Comparison of ENCODE assay signal across 33 cellular contexts in the genomic region with DNA sequence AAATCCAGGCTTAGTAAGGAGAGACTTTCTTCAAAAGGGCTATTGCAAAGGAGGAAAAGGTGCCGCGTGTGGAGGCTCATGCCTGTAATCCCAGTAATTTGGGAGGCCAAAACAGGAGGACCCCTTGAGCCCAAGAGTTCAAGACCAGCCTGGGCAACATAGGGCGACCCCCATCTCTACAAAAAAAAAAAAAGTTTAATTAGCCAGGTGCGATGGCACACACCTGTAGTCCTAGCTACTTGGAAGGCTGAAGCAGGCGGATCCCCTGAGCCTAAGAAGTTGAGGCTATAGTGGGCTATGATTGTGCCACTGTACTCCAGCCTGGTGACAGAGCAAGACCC. TPM values are rescaled to one million over a fixed set of nuclear protein-coding genes. Genes with fewer than 3 reads are reported as not detected.
"Had no signal": no experiment of that assay in that cellular context is flagged by ENCODE, and none has a peak within 500 bp of the region (broad histone marks: within the 10 kb centered on the region; RNA-seq: fewer than 3 reads in every experiment).

No MANE protein-coding gene starts in this region.

- DNase-seq: activated B cell treated with CpG ODN at 0.5 μM for 24 hours; activated CD4-positive, alpha-beta memory T cell treated with anti-CD3 and anti-CD28 coated beads for 36 hours; activated CD4-positive, alpha-beta T cell treated with anti-CD3 and anti-CD28 coated beads for 4 hours; activated CD4-positive, alpha-beta T cell treated with anti-CD3 and anti-CD28 coated beads, Interleukin-2, amount 50 U/mL, for 1 hour; activated CD4-positive, CD25-positive, alpha-beta regulatory T cell treated with anti-CD3 and anti-CD28 coated beads, Interleukin-2, amount 50 U/mL, for 72 hours; activated CD8-positive, alpha-beta memory T cell treated with anti-CD3 and anti-CD28 coated beads, Interleukin-2, amount 50 U/mL, for 4 hours; activated gamma-delta T cell treated with Interleukin-2 at 50 U/mL for 16 hours; activated naive CD4-positive, alpha-beta T cell treated with anti-CD3 and anti-CD28 coated beads for 36 hours; activated T-cell treated with anti-CD3 and anti-CD28 coated beads for 4 hours; activated T-cell treated with anti-CD3 and anti-CD28 coated beads, Interleukin-2, amount 50 U/mL, for 4 hours; adrenal gland; brain microvascular endothelial cell; central memory CD4-positive, alpha-beta T cell; Karpas-422; NCI-H1105; NCI-H1417 treated with DMSO at 0.1 percent for 48 hours; NCI-H2081; NCI-H446; PC-3; Peyer's patch; RPMI8226; SIG-M5; SW 1271; T-helper 1 cell; T-helper 2 cell; T-helper 9 cell had no signal

- H3K27ac Mint-ChIP-seq: activated B cell treated with CpG ODN at 0.5 μM for 24 hours; activated CD4-positive, alpha-beta memory T cell treated with anti-CD3 and anti-CD28 coated beads for 36 hours; activated naive CD4-positive, alpha-beta T cell treated with anti-CD3 and anti-CD28 coated beads for 36 hours; activated naive CD4-positive, alpha-beta T cell treated with anti-CD3 and anti-CD28 coated beads, Interleukin-2, amount 50 U/mL, for 72 hours; activated T-helper 1 cell treated with anti-CD3 and anti-CD28 coated beads, Interleukin-12 subunit alpha, Interleukin-12 subunit beta, Interleukin-2, Interleukin-4 antibody, amounts not matched to agents 30 ng/mL and 10 ng/mL and 1 ng/mL, durations not matched to agents 14 hours and 24 hours and 36 hours had no signal

- H3K4me1 ChIP-seq: Peyer's patch had no signal

- H3K36me3 Mint-ChIP-seq: activated CD4-positive, alpha-beta memory T cell treated with anti-CD3 and anti-CD28 coated beads for 36 hours; activated naive CD4-positive, alpha-beta T cell treated with anti-CD3 and anti-CD28 coated beads, Interleukin-2, amount 50 U/mL, for 72 hours had no signal

- H3K4me3 ChIP-seq: adrenal gland, Peyer's patch had no signal

- H3K9me3 Mint-ChIP-seq: activated B cell treated with CpG ODN at 0.5 μM for 24 hours; activated CD4-positive, alpha-beta memory T cell treated with anti-CD3 and anti-CD28 coated beads for 36 hours; activated naive CD4-positive, alpha-beta T cell treated with anti-CD3 and anti-CD28 coated beads for 36 hours; activated naive CD4-positive, alpha-beta T cell treated with anti-CD3 and anti-CD28 coated beads, Interleukin-2, amount 50 U/mL, for 72 hours; activated T-cell treated with anti-CD3 and anti-CD28 coated beads, Interleukin-2, amount 50 U/mL, for 4 hours; activated T-helper 1 cell treated with anti-CD3 and anti-CD28 coated beads, Interleukin-12 subunit alpha, Interleukin-12 subunit beta, Interleukin-2, Interleukin-4 antibody, amounts not matched to agents 30 ng/mL and 10 ng/mL and 1 ng/mL, durations not matched to agents 14 hours and 24 hours and 36 hours had no signal

- H3K27ac ChIP-seq: adrenal gland, brain microvascular endothelial cell, Peyer's patch, VCaP had no signal

- H3K4me3 Mint-ChIP-seq: activated B cell treated with CpG ODN at 0.5 μM for 24 hours; activated CD4-positive, alpha-beta memory T cell treated with anti-CD3 and anti-CD28 coated beads for 36 hours; activated naive CD4-positive, alpha-beta T cell treated with anti-CD3 and anti-CD28 coated beads for 36 hours; activated T-cell treated with anti-CD3 and anti-CD28 coated beads, Interleukin-2, amount 50 U/mL, for 4 hours; activated T-helper 1 cell treated with anti-CD3 and anti-CD28 coated beads, Interleukin-12 subunit alpha, Interleukin-12 subunit beta, Interleukin-2, Interleukin-4 antibody, amounts not matched to agents 30 ng/mL and 10 ng/mL and 1 ng/mL, durations not matched to agents 14 hours and 24 hours and 36 hours had no signal

- FAIRE-seq: astrocyte had no signal

- H3K9me3 ChIP-seq: adrenal gland, Peyer's patch had no signal

- H3K27me3 ChIP-seq: adrenal gland, brain microvascular endothelial cell, Peyer's patch had no signal

- H3K36me3 ChIP-seq: adrenal gland, brain microvascular endothelial cell, Peyer's patch had no signal

RNA-seq across cellular contexts. Expression of a gene that starts 32.2 kb away (rescaled TPM):
- total RNA-seq: activated CD4-positive, alpha-beta memory T cell treated with anti-CD3 and anti-CD28 coated beads for 36 hours; activated naive CD4-positive, alpha-beta T cell treated with anti-CD3 and anti-CD28 coated beads, Interleukin-2, amount 50 U/mL, for 72 hours; activated T-cell treated with anti-CD3 and anti-CD28 coated beads, Interleukin-2, amount 50 U/mL, for 4 hours; MCF 10A; PC-3; Right ventricle myocardium inferior; SK-MEL-5 had no signal
